In the genomic region with DNA sequence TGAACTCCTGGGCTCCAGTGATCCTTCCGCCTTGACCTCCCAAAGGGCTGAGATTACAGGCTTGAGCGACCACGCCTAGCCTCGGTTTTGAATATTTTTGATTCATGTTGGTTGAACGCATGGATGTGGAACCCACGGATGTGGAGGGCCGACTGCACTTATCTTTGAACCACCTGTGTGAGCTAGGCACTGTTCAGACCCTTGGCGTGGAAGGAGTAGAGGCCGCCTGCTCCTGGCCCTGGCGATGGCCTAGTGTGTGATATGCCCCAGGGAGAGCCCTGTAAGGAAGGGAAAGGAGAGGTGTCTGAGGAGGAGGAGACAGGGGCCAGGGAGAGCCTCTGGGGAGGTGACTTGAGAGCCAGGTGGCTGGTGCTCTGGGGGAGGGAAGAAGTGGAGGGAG, we compare ENCODE assay signal across 1 cellular context.
TF ChIP-seq lines count a peak whose summit lies in the region.

No MANE protein-coding gene starts in this region.

TF ChIP-seq in IMR-90, 13 proteins besides CTCF, POLR2A, EP300 and RAD21:
- no peak for TF ChIP-seq MAZ (IDR thresholded peaks at IDR 0.05; ENCODE audit: borderline replicate concordance, low read depth, low read length)
- no peak for TF ChIP-seq NFE2L2 (IDR thresholded peaks at IDR 0.05; ENCODE audit: low read depth, low read length)
- TF ChIP-seq RFX5 (IDR thresholded peaks at IDR 0.05; ENCODE audit: low read depth, low read length) = no peak
- TF ChIP-seq BHLHE40 (IDR thresholded peaks at IDR 0.05; ENCODE audit: low read depth, low read length) = no peak
- TF ChIP-seq FOS (IDR thresholded peaks at IDR 0.05; ENCODE audit: low read depth, low read length) = no peak
- no peak for TF ChIP-seq CEBPB (IDR thresholded peaks at IDR 0.05; ENCODE audit: low read depth, low read length)
- TF ChIP-seq RCOR1 (IDR thresholded peaks at IDR 0.05; ENCODE audit: insufficient replicate concordance, low read length) = no peak
- TF ChIP-seq, protein P1, sequence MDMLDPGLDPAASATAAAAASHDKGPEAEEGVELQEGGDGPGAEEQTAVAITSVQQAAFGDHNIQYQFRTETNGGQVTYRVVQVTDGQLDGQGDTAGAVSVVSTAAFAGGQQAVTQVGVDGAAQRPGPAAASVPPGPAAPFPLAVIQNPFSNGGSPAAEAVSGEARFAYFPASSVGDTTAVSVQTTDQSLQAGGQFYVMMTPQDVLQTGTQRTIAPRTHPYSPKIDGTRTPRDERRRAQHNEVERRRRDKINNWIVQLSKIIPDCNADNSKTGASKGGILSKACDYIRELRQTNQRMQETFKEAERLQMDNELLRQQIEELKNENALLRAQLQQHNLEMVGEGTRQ (IDR thresholded peaks at IDR 0.05; ENCODE audit: low read depth, low read length) = no peak
- no peak for TF ChIP-seq SMC3 (IDR thresholded peaks at IDR 0.05; ENCODE audit: low read depth, low read length)
- no peak for TF ChIP-seq MAFK (IDR thresholded peaks at IDR 0.05; ENCODE audit: low read depth, low read length)
- TF ChIP-seq, protein P2, sequence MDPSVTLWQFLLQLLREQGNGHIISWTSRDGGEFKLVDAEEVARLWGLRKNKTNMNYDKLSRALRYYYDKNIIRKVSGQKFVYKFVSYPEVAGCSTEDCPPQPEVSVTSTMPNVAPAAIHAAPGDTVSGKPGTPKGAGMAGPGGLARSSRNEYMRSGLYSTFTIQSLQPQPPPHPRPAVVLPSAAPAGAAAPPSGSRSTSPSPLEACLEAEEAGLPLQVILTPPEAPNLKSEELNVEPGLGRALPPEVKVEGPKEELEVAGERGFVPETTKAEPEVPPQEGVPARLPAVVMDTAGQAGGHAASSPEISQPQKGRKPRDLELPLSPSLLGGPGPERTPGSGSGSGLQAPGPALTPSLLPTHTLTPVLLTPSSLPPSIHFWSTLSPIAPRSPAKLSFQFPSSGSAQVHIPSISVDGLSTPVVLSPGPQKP (IDR thresholded peaks at IDR 0.05; ENCODE audit: borderline replicate concordance, low read depth, low read length) = no peak
